Comparison of ENCODE assay signal across 1 cellular context in genomic region chr3:47781685-47782537, GRCh38.
TF ChIP-seq lines count a peak whose summit lies in the region.

Gene SMARCC1 (minus strand): TSS chr3:47781893. CDS start chr3:47781797, 96 bp downstream.

TF ChIP-seq in HEK293, 187 proteins besides CTCF, POLR2A, EP300 and RAD21 (continued from another document):
- no peak for TF ChIP-seq ZSCAN5A (tag by site-specific recombination; IDR thresholded peaks at IDR 0.05)
